In the genomic region with DNA sequence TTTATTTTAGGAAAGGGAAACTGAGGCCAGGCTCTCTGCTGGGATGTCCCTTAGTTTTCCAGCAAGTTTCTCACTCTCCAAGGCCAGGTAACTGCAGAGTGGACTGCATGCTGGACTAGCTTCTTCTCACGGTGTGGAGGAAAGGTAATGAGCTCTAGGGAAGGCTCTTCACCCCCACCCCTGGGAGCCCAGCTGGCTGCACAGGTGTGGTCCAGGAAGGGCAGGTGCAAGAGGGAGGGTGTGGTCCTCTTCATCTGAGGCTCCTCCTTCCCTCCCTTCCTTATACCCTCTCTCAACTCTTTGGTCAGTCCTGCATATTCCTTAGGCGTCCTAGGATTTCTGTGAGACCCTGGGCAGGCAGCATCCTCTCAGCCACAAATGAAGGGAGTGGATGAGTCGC, we compare ENCODE assay signal across 2 cellular contexts.
TF ChIP-seq lines count a peak whose summit lies in the region.

No MANE protein-coding gene starts in this region.

TF ChIP-seq in GM23338, 12 proteins besides CTCF, POLR2A, EP300 and RAD21:
- TF ChIP-seq CREB1 (CRISPR knock-in tag; IDR thresholded peaks at IDR 0.05; ENCODE audit: low read depth): no peak
- no peak for TF ChIP-seq ZNF462 (CRISPR knock-in tag; IDR thresholded peaks at IDR 0.05)
- no peak for TF ChIP-seq STAT1 (IDR thresholded peaks at IDR 0.05; ENCODE audit: unreplicated experiment)
- no peak for TF ChIP-seq EZH2phosphoT487 (IDR thresholded peaks at IDR 0.05; ENCODE audit: unreplicated experiment)
- TF ChIP-seq, protein P1, sequence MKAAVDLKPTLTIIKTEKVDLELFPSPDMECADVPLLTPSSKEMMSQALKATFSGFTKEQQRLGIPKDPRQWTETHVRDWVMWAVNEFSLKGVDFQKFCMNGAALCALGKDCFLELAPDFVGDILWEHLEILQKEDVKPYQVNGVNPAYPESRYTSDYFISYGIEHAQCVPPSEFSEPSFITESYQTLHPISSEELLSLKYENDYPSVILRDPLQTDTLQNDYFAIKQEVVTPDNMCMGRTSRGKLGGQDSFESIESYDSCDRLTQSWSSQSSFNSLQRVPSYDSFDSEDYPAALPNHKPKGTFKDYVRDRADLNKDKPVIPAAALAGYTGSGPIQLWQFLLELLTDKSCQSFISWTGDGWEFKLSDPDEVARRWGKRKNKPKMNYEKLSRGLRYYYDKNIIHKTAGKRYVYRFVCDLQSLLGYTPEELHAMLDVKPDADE (IDR thresholded peaks at IDR 0.05): no peak
- no peak for TF ChIP-seq NANOG (IDR thresholded peaks at IDR 0.05; ENCODE audit: borderline replicate concordance)
- no peak for TF ChIP-seq ZNF114 (CRISPR knock-in tag; IDR thresholded peaks at IDR 0.05)
- TF ChIP-seq, protein P2, sequence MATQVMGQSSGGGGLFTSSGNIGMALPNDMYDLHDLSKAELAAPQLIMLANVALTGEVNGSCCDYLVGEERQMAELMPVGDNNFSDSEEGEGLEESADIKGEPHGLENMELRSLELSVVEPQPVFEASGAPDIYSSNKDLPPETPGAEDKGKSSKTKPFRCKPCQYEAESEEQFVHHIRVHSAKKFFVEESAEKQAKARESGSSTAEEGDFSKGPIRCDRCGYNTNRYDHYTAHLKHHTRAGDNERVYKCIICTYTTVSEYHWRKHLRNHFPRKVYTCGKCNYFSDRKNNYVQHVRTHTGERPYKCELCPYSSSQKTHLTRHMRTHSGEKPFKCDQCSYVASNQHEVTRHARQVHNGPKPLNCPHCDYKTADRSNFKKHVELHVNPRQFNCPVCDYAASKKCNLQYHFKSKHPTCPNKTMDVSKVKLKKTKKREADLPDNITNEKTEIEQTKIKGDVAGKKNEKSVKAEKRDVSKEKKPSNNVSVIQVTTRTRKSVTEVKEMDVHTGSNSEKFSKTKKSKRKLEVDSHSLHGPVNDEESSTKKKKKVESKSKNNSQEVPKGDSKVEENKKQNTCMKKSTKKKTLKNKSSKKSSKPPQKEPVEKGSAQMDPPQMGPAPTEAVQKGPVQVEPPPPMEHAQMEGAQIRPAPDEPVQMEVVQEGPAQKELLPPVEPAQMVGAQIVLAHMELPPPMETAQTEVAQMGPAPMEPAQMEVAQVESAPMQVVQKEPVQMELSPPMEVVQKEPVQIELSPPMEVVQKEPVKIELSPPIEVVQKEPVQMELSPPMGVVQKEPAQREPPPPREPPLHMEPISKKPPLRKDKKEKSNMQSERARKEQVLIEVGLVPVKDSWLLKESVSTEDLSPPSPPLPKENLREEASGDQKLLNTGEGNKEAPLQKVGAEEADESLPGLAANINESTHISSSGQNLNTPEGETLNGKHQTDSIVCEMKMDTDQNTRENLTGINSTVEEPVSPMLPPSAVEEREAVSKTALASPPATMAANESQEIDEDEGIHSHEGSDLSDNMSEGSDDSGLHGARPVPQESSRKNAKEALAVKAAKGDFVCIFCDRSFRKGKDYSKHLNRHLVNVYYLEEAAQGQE (IDR thresholded peaks at IDR 0.05; ENCODE audit: unreplicated experiment): no peak
- no peak for TF ChIP-seq ZNF331 (CRISPR knock-in tag; IDR thresholded peaks at IDR 0.05; ENCODE audit: low read depth)
- no peak for TF ChIP-seq POLR2AphosphoS5 (IDR thresholded peaks at IDR 0.05; ENCODE audit: low read depth)

TF ChIP-seq in HepG2, 621 proteins besides CTCF, POLR2A, EP300 and RAD21:
- no peak for TF ChIP-seq CENPX (CRISPR knock-in tag; IDR thresholded peaks at IDR 0.05)
- no peak for TF ChIP-seq RFX1 (IDR thresholded peaks at IDR 0.05)
- no peak for TF ChIP-seq SKI (IDR thresholded peaks at IDR 0.05; ENCODE audit: partially characterized antibody)
- TF ChIP-seq SRF (IDR thresholded peaks at IDR 0.05; ENCODE audit: low read depth, low read length): no peak
- no peak for TF ChIP-seq NKX3-1 (CRISPR knock-in tag; IDR thresholded peaks at IDR 0.05)
- no peak for TF ChIP-seq ZNF672 (CRISPR knock-in tag; IDR thresholded peaks at IDR 0.05)
- TF ChIP-seq SIX1 (CRISPR knock-in tag; IDR thresholded peaks at IDR 0.05; ENCODE audit: borderline replicate concordance): no peak
- no peak for TF ChIP-seq ZNF644 (CRISPR knock-in tag; IDR thresholded peaks at IDR 0.05; ENCODE audit: low read depth)
